In the genomic region with DNA sequence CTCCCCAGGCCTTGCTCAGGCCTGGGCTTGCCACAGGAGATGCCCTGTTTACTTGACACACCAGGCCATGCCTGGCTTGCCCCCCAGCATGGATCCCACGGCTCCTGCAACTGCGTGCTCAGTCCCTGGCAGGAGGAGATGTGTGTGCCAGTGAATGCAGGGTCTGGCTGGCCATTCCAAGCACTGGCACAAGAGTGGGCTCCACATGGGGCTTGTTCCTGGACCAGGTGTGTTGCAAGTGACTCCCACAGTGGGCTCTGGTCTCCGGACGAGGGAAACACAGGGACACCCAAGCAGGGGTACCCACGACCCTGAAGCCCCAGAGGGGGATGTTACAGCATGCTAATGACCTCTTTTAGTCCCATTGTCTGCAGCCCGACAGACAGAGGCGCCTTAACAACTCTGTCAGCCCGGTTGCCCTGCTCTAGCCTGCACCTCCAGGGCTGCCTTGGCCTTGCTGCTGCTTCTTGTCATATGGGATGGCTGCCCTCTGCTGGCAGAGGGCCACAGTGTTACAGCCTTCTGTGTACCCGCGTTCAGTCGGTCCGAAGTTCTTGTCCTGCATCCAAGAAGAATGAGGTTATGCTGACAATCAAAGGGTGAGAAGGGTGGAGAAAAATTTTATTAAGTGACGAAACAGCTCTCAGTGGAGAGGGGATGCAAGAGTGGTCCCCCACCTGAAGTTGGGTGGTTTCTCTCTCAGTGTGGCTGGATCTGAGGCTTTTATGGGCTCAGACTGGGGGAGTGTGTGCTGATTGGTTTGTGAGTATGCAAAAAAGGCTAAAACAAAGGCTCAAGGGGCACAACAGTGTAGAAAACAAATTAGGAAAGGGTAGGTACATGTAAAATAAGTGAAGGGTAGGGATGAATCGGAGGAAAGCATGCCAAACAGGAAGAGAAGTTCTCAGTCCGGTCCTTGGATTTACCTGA, we compare ENCODE assay signal across 9 cellular contexts.
DNase-seq lines count a peak whose midpoint lies in the region; FAIRE-seq and TF ChIP-seq lines count a peak whose summit lies in the region.
"Had no signal": no experiment of that assay in that cellular context is flagged by ENCODE, and none has a peak within 500 bp of the region (broad histone marks: within the 10 kb centered on the region; RNA-seq: fewer than 3 reads in every experiment).

No MANE protein-coding gene starts in this region.

- peak; percentile 71 for FAIRE-seq in HTR-8/SVneo (lab: Jason Lieb, UNC)

- in situ Hi-C loops in G401 (cut with HindIII; ENCODE audit: low sequenced_read_pairs): no loop called here

- H3K27ac Mint-ChIP-seq in endothelial cell (ENCODE audit: unreplicated experiment) (no peak overlapping the region), nephron (no peak overlapping the region)
- H3K27ac Mint-ChIP-seq: stimulated activated naive CD8-positive, alpha-beta T cell treated with anti-CD3 and anti-CD28 coated beads, Interleukin-15, Interleukin-2, amounts not matched to agents 100 ng/mL and 50 ng/mL, for 24 hours had no signal

- H3K9me3 Mint-ChIP-seq in endothelial cell (ENCODE audit: unreplicated experiment): no peaks in the 10 kb centered on the region
- H3K9me3 Mint-ChIP-seq in nephron: no peaks in the 10 kb centered on the region
- H3K9me3 Mint-ChIP-seq: stimulated activated naive CD8-positive, alpha-beta T cell treated with anti-CD3 and anti-CD28 coated beads, Interleukin-15, Interleukin-2, amounts not matched to agents 100 ng/mL and 50 ng/mL, for 24 hours had no signal

- no peaks in the 10 kb centered on the region for H3K27me3 Mint-ChIP-seq in endothelial cell (ENCODE audit: unreplicated experiment)
- H3K27me3 Mint-ChIP-seq in nephron (ENCODE audit: low read depth): no peaks in the 10 kb centered on the region
- H3K27me3 Mint-ChIP-seq: stimulated activated naive CD8-positive, alpha-beta T cell treated with anti-CD3 and anti-CD28 coated beads, Interleukin-15, Interleukin-2, amounts not matched to agents 100 ng/mL and 50 ng/mL, for 24 hours had no signal

- peak; percentile 45 for DNase-seq in G401 (ENCODE audit: low spot score)
- DNase-seq in HTR-8/SVneo (ENCODE audit: insufficient read length, low spot score): peak; percentile 15
- DNase-seq in activated CD4-positive, CD25-positive, alpha-beta regulatory T cell treated with anti-CD3 and anti-CD28 coated beads, Interleukin-2, amount 50 U/mL, for 72 hours: peak; percentile 31
- DNase-seq in endothelial cell (ENCODE audit: low spot score): peak; percentile 39
- DNase-seq in effector CD8-positive, alpha-beta T cell (lab: John Stamatoyannopoulos, UW): no peak
- no peak for DNase-seq in NCI-H774 (lab: John Stamatoyannopoulos, UW)
- no peak for DNase-seq in SW 1271 (lab: John Stamatoyannopoulos, UW)

- TF ChIP-seq CTCF in endothelial cell (IDR thresholded peaks at IDR 0.05; ENCODE audit: unreplicated experiment): no peak
- TF ChIP-seq CTCF in nephron (IDR thresholded peaks at IDR 0.05; ENCODE audit: unreplicated experiment in 3 of 3): peak; percentile 10 to 46 (median 26)

- H3K4me3 Mint-ChIP-seq in endothelial cell (ENCODE audit: unreplicated experiment): peak overlapping the region; percentile 22
- no peak overlapping the region for H3K4me3 Mint-ChIP-seq in nephron
- H3K4me3 Mint-ChIP-seq: stimulated activated naive CD8-positive, alpha-beta T cell treated with anti-CD3 and anti-CD28 coated beads, Interleukin-15, Interleukin-2, amounts not matched to agents 100 ng/mL and 50 ng/mL, for 24 hours had no signal

- peaks cover 6% of the 10 kb centered on the region for H3K36me3 Mint-ChIP-seq in endothelial cell (ENCODE audit: low read depth, unreplicated experiment)
- H3K36me3 Mint-ChIP-seq in nephron (ENCODE audit: low read depth): peaks cover 13% of the 10 kb centered on the region

- H3K4me1 Mint-ChIP-seq in endothelial cell (ENCODE audit: unreplicated experiment): no peaks in the 10 kb centered on the region
- no peaks in the 10 kb centered on the region for H3K4me1 Mint-ChIP-seq in nephron

Comparison
In these comparisons a context has a peak if more than half of its experiments do, and no peak if none do; other contexts are left out.
1. DNase-seq: peak in G401 (single experiment), HTR-8/SVneo (single experiment), activated CD4-positive, CD25-positive, alpha-beta regulatory T cell treated with anti-CD3 and anti-CD28 coated beads, Interleukin-2, amount 50 U/mL, for 72 hours (single experiment) and endothelial cell (single experiment); none in effector CD8-positive, alpha-beta T cell (single experiment), NCI-H774 (single experiment) and SW 1271 (0 of 2).